ENCODE assay signal across 32 cellular contexts in the genomic region with DNA sequence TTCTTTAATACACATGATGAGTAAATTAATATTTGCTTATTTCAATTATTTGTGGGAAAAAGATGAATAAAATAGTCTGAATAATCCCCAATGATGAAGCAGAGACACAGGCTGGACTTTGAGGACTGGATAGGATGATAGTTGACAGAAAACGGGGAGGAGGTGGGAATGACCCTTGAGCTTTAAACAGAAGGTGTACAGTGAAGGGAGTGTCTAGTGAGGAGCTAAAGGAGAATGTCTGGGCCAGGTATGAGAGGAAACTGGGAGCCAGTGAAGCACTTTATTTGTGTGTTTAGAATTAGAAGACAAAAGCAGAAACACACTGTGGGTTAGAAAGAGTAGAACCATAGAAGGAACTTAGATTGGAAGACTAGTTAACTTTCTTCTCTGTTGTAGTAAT.
"Had no signal": no experiment of that assay in that cellular context is flagged by ENCODE, and none has a peak within 500 bp of the region (broad histone marks: within the 10 kb centered on the region; RNA-seq: fewer than 3 reads in every experiment).

No MANE protein-coding gene starts in this region.

- H3K36me3 Mint-ChIP-seq: naive thymus-derived CD8-positive, alpha-beta T cell; natural killer cell treated with Interleukin-12 subunit alpha and Interleukin-12 subunit beta and Interleukin-15 and Interleukin-18, amount 100 ng/mL, for 72 hours; stimulated activated memory B cell treated with anti-CD40 and anti-IgM and Interleukin-4, amounts not matched to agents 10 μg/mL and 1 μg/mL and 100 μg/mL, for 72 hours; type B pancreatic cell had no signal

- H3K27ac Mint-ChIP-seq: naive thymus-derived CD8-positive, alpha-beta T cell; natural killer cell treated with Interleukin-12 subunit alpha and Interleukin-12 subunit beta and Interleukin-15 and Interleukin-18, amount 100 ng/mL, for 72 hours; nephron progenitor cell; progenitor cell of endocrine pancreas; stimulated activated memory B cell treated with anti-CD40 and anti-IgM and Interleukin-4, amounts not matched to agents 10 μg/mL and 1 μg/mL and 100 μg/mL, for 72 hours; stimulated activated naive CD8-positive, alpha-beta T cell treated with anti-CD3 and anti-CD28 coated beads, Interleukin-15, amount 100 ng/mL, for 72 hours; type B pancreatic cell had no signal

- H3K9ac ChIP-seq: parathyroid adenoma had no signal

- H3K4me1 ChIP-seq: parathyroid adenoma, psoas muscle, right lobe of liver, sigmoid colon, spleen, suprapubic skin, testis, tibial artery, upper lobe of right lung, uterus had no signal

- H3K4me3 ChIP-seq: ovary, psoas muscle, smooth muscle cell, suprapubic skin, testis, uterus had no signal

- H3K4me3 Mint-ChIP-seq: naive thymus-derived CD8-positive, alpha-beta T cell; natural killer cell treated with Interleukin-12 subunit alpha and Interleukin-12 subunit beta and Interleukin-15 and Interleukin-18, amount 100 ng/mL, for 72 hours; nephron progenitor cell; neural crest cell; stimulated activated memory B cell treated with anti-CD40 and anti-IgM and Interleukin-4, amounts not matched to agents 10 μg/mL and 1 μg/mL and 100 μg/mL, for 72 hours; stimulated activated naive CD8-positive, alpha-beta T cell treated with anti-CD3 and anti-CD28 coated beads, Interleukin-15, amount 100 ng/mL, for 72 hours; type B pancreatic cell had no signal

- H3K27me3 ChIP-seq: ovary, sigmoid colon, spleen, suprapubic skin, testis, tibial artery, transverse colon, upper lobe of right lung, uterus had no signal

- H3K79me2 ChIP-seq: parathyroid adenoma had no signal

- H3K9me3 Mint-ChIP-seq: nephron progenitor cell, type B pancreatic cell had no signal

- H3K9me3 ChIP-seq: ovary, psoas muscle, right lobe of liver, sigmoid colon, suprapubic skin, testis, tibial artery, transverse colon, upper lobe of right lung, uterus had no signal

- ATAC-seq: naive thymus-derived CD8-positive, alpha-beta T cell; natural killer cell treated with Interleukin-12 subunit alpha and Interleukin-12 subunit beta and Interleukin-15 and Interleukin-18, amount 100 ng/mL, for 72 hours; psoas muscle; right lobe of liver; stimulated activated memory B cell treated with anti-CD40 and anti-IgM and Interleukin-4, amounts not matched to agents 10 μg/mL and 1 μg/mL and 100 μg/mL, for 72 hours; stimulated activated naive CD8-positive, alpha-beta T cell treated with anti-CD3 and anti-CD28 coated beads, Interleukin-15, amount 100 ng/mL, for 72 hours; stimulated activated naive CD8-positive, alpha-beta T cell treated with anti-CD3 and anti-CD28 coated beads, Interleukin-15, Interleukin-2, amounts not matched to agents 100 U/mL and 50 U/mL, for 24 hours had no signal

- H3K4me1 Mint-ChIP-seq: naive thymus-derived CD8-positive, alpha-beta T cell; nephron progenitor cell; stimulated activated memory B cell treated with anti-CD40 and anti-IgM and Interleukin-4, amounts not matched to agents 10 μg/mL and 1 μg/mL and 100 μg/mL, for 72 hours; stimulated activated naive CD8-positive, alpha-beta T cell treated with anti-CD3 and anti-CD28 coated beads, Interleukin-15, amount 100 ng/mL, for 72 hours had no signal

- H3K27ac ChIP-seq: ovary, parathyroid adenoma, psoas muscle, right lobe of liver, sigmoid colon, spleen, suprapubic skin, testis, tibial artery, upper lobe of right lung, uterus had no signal

- H3K4me2 ChIP-seq: smooth muscle cell had no signal

- H3K36me3 ChIP-seq: ovary, right lobe of liver, sigmoid colon, spleen, suprapubic skin, tibial artery, transverse colon, upper lobe of right lung, uterus had no signal

- DNase-seq: naive thymus-derived CD8-positive, alpha-beta T cell; nephron progenitor cell; occipital lobe; ovary; posterior cingulate gyrus; psoas muscle; right cardiac atrium; right lobe of liver; sigmoid colon; spleen; stimulated activated CD4-positive, alpha-beta T cell treated with anti-CD3 and anti-CD28 coated beads, Interleukin-12 subunit alpha, Interleukin-12 subunit beta, amount 100 ng/mL, for 4 hours; stimulated activated CD4-positive, alpha-beta T cell treated with anti-CD3 and anti-CD28 coated beads, Interleukin-1b, Interleukin-23, amount 100 ng/mL, for 48 hours; stimulated activated CD4-positive, alpha-beta T cell treated with anti-CD3 and anti-CD28 coated beads, Interleukin-4, amount 100 ng/mL, for 1 hour; stimulated activated CD4-positive, alpha-beta T cell treated with anti-CD3 and anti-CD28 coated beads, Interleukin-4, amount 100 ng/mL, for 4 hours; stimulated activated CD8-positive, alpha-beta memory T cell treated with anti-CD3 and anti-CD28 coated beads, Interleukin-4, amount 100 ng/mL, for 48 hours; stimulated activated naive CD4-positive, alpha-beta T cell; stimulated activated naive CD8-positive, alpha-beta T cell treated with anti-CD3 and anti-CD28 coated beads, Interleukin-15, amount 100 ng/mL, for 72 hours; stimulated activated naive CD8-positive, alpha-beta T cell treated with anti-CD3 and anti-CD28 coated beads, Interleukin-15, Interleukin-2, amounts not matched to agents 100 U/mL and 50 U/mL, for 24 hours; substantia nigra; testis; tibial artery; transverse colon; upper lobe of right lung; uterus had no signal

- H3K27me3 Mint-ChIP-seq: natural killer cell treated with Interleukin-12 subunit alpha and Interleukin-12 subunit beta and Interleukin-15 and Interleukin-18, amount 100 ng/mL, for 72 hours; stimulated activated memory B cell treated with anti-CD40 and anti-IgM and Interleukin-4, amounts not matched to agents 10 μg/mL and 1 μg/mL and 100 μg/mL, for 72 hours; stimulated activated naive CD8-positive, alpha-beta T cell treated with anti-CD3 and anti-CD28 coated beads, Interleukin-15, amount 100 ng/mL, for 72 hours had no signal
